In the genomic region with DNA sequence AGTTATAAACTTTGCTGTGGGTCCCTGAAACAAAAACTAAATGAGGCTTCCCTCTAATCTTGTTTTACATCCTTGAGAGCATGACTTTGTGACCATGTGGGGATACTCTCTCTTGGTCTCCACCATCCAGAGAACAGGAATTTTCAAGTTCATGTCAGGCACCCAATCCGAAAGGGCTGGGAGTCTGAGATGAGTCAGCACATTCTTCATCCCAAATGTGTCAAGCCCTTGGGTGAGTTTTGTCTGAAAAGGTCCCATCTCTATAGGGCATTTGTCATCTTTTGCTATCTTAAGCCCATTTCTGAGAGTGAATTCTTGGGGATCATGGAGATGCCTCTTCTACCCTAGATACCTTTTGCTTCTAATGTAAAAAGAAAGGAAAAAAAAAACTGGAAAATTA, we compare ENCODE assay signal across 12 cellular contexts.
"Had no signal": no experiment of that assay in that cellular context is flagged by ENCODE, and none has a peak within 500 bp of the region (broad histone marks: within the 10 kb centered on the region; RNA-seq: fewer than 3 reads in every experiment).

No MANE protein-coding gene starts in this region.

- H3K27ac Mint-ChIP-seq: activated CD4-positive, alpha-beta T cell treated with anti-CD3 and anti-CD28 coated beads, Interleukin-2, amount 10 ng/mL, durations not matched to agents 7 days and 5 days; activated T-helper 1 cell treated with anti-CD3 and anti-CD28 coated beads, Interleukin-12 subunit alpha, Interleukin-12 subunit beta, Interleukin-2, Interleukin-4 antibody, amounts not matched to agents 30 ng/mL and 10 ng/mL and 1 ng/mL, durations not matched to agents 14 hours and 24 hours and 36 hours; stimulated activated memory B cell treated with anti-CD40 and anti-IgM and Interleukin-4, amounts not matched to agents 10 μg/mL and 1 μg/mL and 100 μg/mL, for 72 hours had no signal

- DNase-seq: activated CD4-positive, alpha-beta T cell treated with anti-CD3 and anti-CD28 coated beads, Interleukin-2, amount 10 ng/mL, durations not matched to agents 7 days and 5 days; anterior cingulate cortex; cerebellar nuclear complex; effector CD8-positive, alpha-beta T cell; midbrain; retina; stimulated activated CD4-positive, alpha-beta T cell treated with anti-CD3 and anti-CD28 coated beads, Interleukin-2, amount 100 ng/mL, for 48 hours; tibial artery had no signal

- ATAC-seq: stimulated activated memory B cell treated with anti-CD40 and anti-IgM and Interleukin-4, amounts not matched to agents 10 μg/mL and 1 μg/mL and 100 μg/mL, for 72 hours had no signal

- H3K27me3 ChIP-seq: tibial artery had no signal

- H3K4me1 Mint-ChIP-seq: neural crest cell; stimulated activated memory B cell treated with anti-CD40 and anti-IgM and Interleukin-4, amounts not matched to agents 10 μg/mL and 1 μg/mL and 100 μg/mL, for 72 hours had no signal

- H3K4me3 ChIP-seq: lung, tibial artery had no signal

- H3K27ac ChIP-seq: tibial artery had no signal

- H3K4me3 Mint-ChIP-seq: activated CD4-positive, alpha-beta T cell treated with anti-CD3 and anti-CD28 coated beads, Interleukin-2, amount 10 ng/mL, durations not matched to agents 7 days and 5 days; activated T-helper 1 cell treated with anti-CD3 and anti-CD28 coated beads, Interleukin-12 subunit alpha, Interleukin-12 subunit beta, Interleukin-2, Interleukin-4 antibody, amounts not matched to agents 30 ng/mL and 10 ng/mL and 1 ng/mL, durations not matched to agents 14 hours and 24 hours and 36 hours; neural crest cell; stimulated activated memory B cell treated with anti-CD40 and anti-IgM and Interleukin-4, amounts not matched to agents 10 μg/mL and 1 μg/mL and 100 μg/mL, for 72 hours had no signal

- H3K27me3 Mint-ChIP-seq: activated CD4-positive, alpha-beta T cell treated with anti-CD3 and anti-CD28 coated beads, Interleukin-2, amount 10 ng/mL, durations not matched to agents 7 days and 5 days; stimulated activated memory B cell treated with anti-CD40 and anti-IgM and Interleukin-4, amounts not matched to agents 10 μg/mL and 1 μg/mL and 100 μg/mL, for 72 hours had no signal
